ENCODE assay signal across 8 cellular contexts in genomic region chr2:98757904-98758421, GRCh38. TPM values are rescaled to one million over a fixed set of nuclear protein-coding genes. Genes with fewer than 3 reads are reported as not detected.
DNase-seq lines count a peak whose midpoint lies in the region; ATAC-seq and TF ChIP-seq lines count a peak whose summit lies in the region.

No MANE protein-coding gene starts in this region.

- H3K9ac ChIP-seq in MM.1S (ENCODE audit: low read length) = no peak overlapping the region

- H3K9me3 ChIP-seq in MM.1S (replicated peaks; ENCODE audit: insufficient read depth, low read length) (no peaks in the 10 kb centered on the region), SJCRH30 (replicated peaks) (no peaks in the 10 kb centered on the region)

- H3K4me2 ChIP-seq in MM.1S (ENCODE audit: low read depth, low read length) = no peak overlapping the region

- H3K4me3 ChIP-seq in MM.1S (ENCODE audit: low read length) (no peak overlapping the region), SJCRH30 (no peak overlapping the region)

- H3K4me1 ChIP-seq in MM.1S (ENCODE audit: low read length) (no peaks in the 10 kb centered on the region), SJCRH30 (no peaks in the 10 kb centered on the region)

- peak; percentile 68 for DNase-seq in GM04504 (ENCODE audit: low read depth)
- peak; percentile 92 for DNase-seq in M059J (ENCODE audit: low read depth)
- DNase-seq in activated CD4-positive, alpha-beta T cell treated with anti-CD3 and anti-CD28 coated beads for 48 hours = peak; percentile 48
- peak; percentile 44 to 51 (median 51) for DNase-seq in effector memory CD8-positive, alpha-beta T cell
- no peak for DNase-seq in natural killer cell
- no peak for DNase-seq in MM.1S
- no peak for DNase-seq in SJCRH30

- TF ChIP-seq CTCF in natural killer cell (IDR thresholded peaks at IDR 0.05) (no peak), MM.1S (IDR thresholded peaks at IDR 0.05; ENCODE audit: low read length) (no peak)

- H3K27me3 Mint-ChIP-seq in effector memory CD8-positive, alpha-beta T cell = no peaks in the 10 kb centered on the region
- peaks cover 0 to 5% of the 10 kb centered on the region in 2 donors for H3K27me3 Mint-ChIP-seq in natural killer cell (ENCODE audit: low read depth in 2 of 2)

- no peak overlapping the region for H2AFZ ChIP-seq in MM.1S (ENCODE audit: low read length)

- H3K27ac ChIP-seq in MM.1S (ENCODE audit: low read length) (no peak overlapping the region), SJCRH30 (no peak overlapping the region)

- H3K27ac Mint-ChIP-seq in effector memory CD8-positive, alpha-beta T cell = peak overlapping the region; percentile 96 to 99
- H3K27ac Mint-ChIP-seq in natural killer cell = peak overlapping the region; percentile 91 to 92

- intact Hi-C loops in natural killer cell (cut with micrococcal nuclease) = no loop called here

- H3K36me3 ChIP-seq in MM.1S (replicated peaks; ENCODE audit: insufficient read depth, low read length) = no peaks in the 10 kb centered on the region
- H3K36me3 ChIP-seq in SJCRH30 = no peaks in the 10 kb centered on the region

- H3K4me1 Mint-ChIP-seq in effector memory CD8-positive, alpha-beta T cell (ENCODE audit: low read depth in 2 of 2) = peaks cover 31 to 44% of the 10 kb centered on the region in 2 donors
- H3K4me1 Mint-ChIP-seq in natural killer cell = peaks cover 31 to 35% of the 10 kb centered on the region in 2 donors

- H3F3A ChIP-seq in MM.1S (ENCODE audit: insufficient read depth, low read length) = no peaks in the 10 kb centered on the region

- no peaks in the 10 kb centered on the region for H3K9me3 Mint-ChIP-seq in effector memory CD8-positive, alpha-beta T cell
- no peaks in the 10 kb centered on the region for H3K9me3 Mint-ChIP-seq in natural killer cell

- no peaks in the 10 kb centered on the region for H4K20me1 ChIP-seq in MM.1S (ENCODE audit: insufficient read depth, low read length)

- ATAC-seq in GM21825 (IDR thresholded peaks at IDR 0.05; ENCODE audit: unreplicated experiment) (peak; percentile 89), natural killer cell (peak; percentile 86 to 94 (median 88))
- peak; percentile 94 for ATAC-seq in effector memory CD8-positive, alpha-beta T cell (replicated peaks)

- peak overlapping the region; percentile 82 for H3K4me3 Mint-ChIP-seq in effector memory CD8-positive, alpha-beta T cell
- peak overlapping the region; percentile 89 for H3K4me3 Mint-ChIP-seq in natural killer cell

- peaks cover 5% of the 10 kb centered on the region for H3K36me3 Mint-ChIP-seq in effector memory CD8-positive, alpha-beta T cell (ENCODE audit: insufficient read depth)
- H3K36me3 Mint-ChIP-seq in natural killer cell = no peaks in the 10 kb centered on the region

- no peaks in the 10 kb centered on the region for H3K9me2 ChIP-seq in MM.1S (replicated peaks; ENCODE audit: insufficient read depth, low read length)

- no peaks in the 10 kb centered on the region for H3K79me2 ChIP-seq in MM.1S (ENCODE audit: low read length)

- H3K27me3 ChIP-seq in MM.1S (replicated peaks; ENCODE audit: insufficient read depth, low read length) = no peaks in the 10 kb centered on the region
- H3K27me3 ChIP-seq in SJCRH30 = no peaks in the 10 kb centered on the region

RNA-seq across cellular contexts. Expression of gene MGAT4A, which starts 27.0 kb away (rescaled TPM):
- total RNA-seq in M059J (2014; rRNA removed; shearing (Covaris generic)) = not detected in 2 replicates
- 100 to 1,000 TPM in 1 of 3 donors, 10 to 100 TPM in 2; 91.6 to 114 (median 96.4) TPM for total RNA-seq in natural killer cell
- total RNA-seq in SJCRH30 (2014; rRNA removed; shearing (Covaris generic)) = 0.08 and 0.13 TPM in 2 replicates

Comparison
In these comparisons a context has a peak if more than half of its experiments do, and no peak if none do; other contexts are left out.
1. DNase-seq: peak in GM04504 (single experiment), M059J (single experiment), activated CD4-positive, alpha-beta T cell treated with anti-CD3 and anti-CD28 coated beads for 48 hours (single experiment) and effector memory CD8-positive, alpha-beta T cell (3 of 3); none in natural killer cell (single experiment), MM.1S (single experiment) and SJCRH30 (0 of 2).
2. RNA of gene MGAT4A, which starts 27.0 kb away (total RNA-seq): 91.6 to 114 TPM in natural killer cell; 0.08 to 0.13 TPM in SJCRH30 and not detected in M059J; every median in the first group is over 10 times any median in the second.
3. Peak in every context shown above with its lines, with median percentiles within 50 percentile points of each other: ATAC-seq.